35 cellular contexts compared by ENCODE assay signal in genomic region chr6:148658701-148659100, GRCh38.
"Had no signal": no experiment of that assay in that cellular context is flagged by ENCODE, and none has a peak within 500 bp of the region (broad histone marks: within the 10 kb centered on the region; RNA-seq: fewer than 3 reads in every experiment).

No MANE protein-coding gene starts in this region.

- H3K9me3 ChIP-seq: breast epithelium had no signal

- H3K4me1 ChIP-seq: adrenal gland, breast epithelium, foreskin keratinocyte, gastrocnemius medialis, heart left ventricle had no signal

- H3K36me3 Mint-ChIP-seq: activated naive CD4-positive, alpha-beta T cell treated with anti-CD3 and anti-CD28 coated beads, Interleukin-2, amount 50 U/mL, for 24 hours; activated naive CD8-positive, alpha-beta T cell treated with anti-CD3 and anti-CD28 coated beads for 36 hours; brain had no signal

- H3K27ac ChIP-seq: adrenal gland, breast epithelium, cardiac muscle cell, coronary artery, dorsolateral prefrontal cortex, foreskin keratinocyte, gastrocnemius medialis, heart left ventricle had no signal

- H3K4me1 Mint-ChIP-seq: activated CD4-positive, alpha-beta T cell treated with anti-CD3 and anti-CD28 coated beads for 36 hours; activated CD4-positive, alpha-beta T cell treated with anti-CD3 and anti-CD28 coated beads, Interleukin-2, amount 10 ng/mL, durations not matched to agents 24 days and 14 days; activated CD8-positive, alpha-beta memory T cell treated with anti-CD3 and anti-CD28 coated beads, Interleukin-2, amount 10 ng/mL, durations not matched to agents 7 days and 5 days; activated naive CD4-positive, alpha-beta T cell treated with anti-CD3 and anti-CD28 coated beads, Interleukin-2, amount 50 U/mL, for 24 hours; activated naive CD8-positive, alpha-beta T cell treated with anti-CD3 and anti-CD28 coated beads for 36 hours; brain; endodermal cell had no signal

- DNase-seq: activated CD4-positive, alpha-beta memory T cell treated with anti-CD3 and anti-CD28 coated beads for 36 hours; activated CD4-positive, alpha-beta T cell treated with anti-CD3 and anti-CD28 coated beads for 36 hours; activated CD4-positive, alpha-beta T cell treated with anti-CD3 and anti-CD28 coated beads, Interleukin-2, amount 10 ng/mL, durations not matched to agents 24 days and 14 days; activated CD4-positive, CD25-positive, alpha-beta regulatory T cell; activated CD4-positive, CD25-positive, alpha-beta regulatory T cell treated with anti-CD3 and anti-CD28 coated beads, Interleukin-2, amount 50 U/mL, for 72 hours; activated CD8-positive, alpha-beta memory T cell treated with anti-CD3 and anti-CD28 coated beads, Interleukin-2, amount 10 ng/mL, durations not matched to agents 7 days and 5 days; activated CD8-positive, alpha-beta memory T cell treated with anti-CD3 and anti-CD28 coated beads, Interleukin-2, amount 50 U/mL, for 4 hours; activated CD8-positive, alpha-beta T cell treated with anti-CD3 and anti-CD28 coated beads, Interleukin-2, amount 10 ng/mL, durations not matched to agents 7 days and 5 days; activated effector memory CD4-positive, alpha-beta T cell treated with anti-CD3 and anti-CD28 coated beads, Interleukin-2, amount 50 U/mL, for 16 hours; activated naive CD4-positive, alpha-beta T cell treated with anti-CD3 and anti-CD28 coated beads for 36 hours; activated naive CD8-positive, alpha-beta T cell treated with anti-CD3 and anti-CD28 coated beads for 36 hours; activated naive CD8-positive, alpha-beta T cell treated with anti-CD3 and anti-CD28 coated beads, Interleukin-2, amount 50 U/mL, for 24 hours; activated T-cell treated with anti-CD3 and anti-CD28 coated beads, Interleukin-2, amount 50 U/mL, for 1 hour; activated T-cell treated with anti-CD3 and anti-CD28 coated beads, Interleukin-2, amount 50 U/mL, for 48 hours; adrenal gland; amygdala; aorta; central memory CD4-positive, alpha-beta T cell; cerebellar nuclear complex; dorsolateral prefrontal cortex; effector memory CD4-positive, alpha-beta T cell; endodermal cell; foreskin keratinocyte; gastrocnemius medialis; glutamatergic neuron; heart left ventricle; T-helper 2 cell had no signal

- H3K4me3 Mint-ChIP-seq: activated CD4-positive, alpha-beta memory T cell treated with anti-CD3 and anti-CD28 coated beads for 36 hours; activated CD4-positive, alpha-beta T cell treated with anti-CD3 and anti-CD28 coated beads for 36 hours; activated CD4-positive, alpha-beta T cell treated with anti-CD3 and anti-CD28 coated beads, Interleukin-2, amount 10 ng/mL, durations not matched to agents 24 days and 14 days; activated CD8-positive, alpha-beta memory T cell treated with anti-CD3 and anti-CD28 coated beads, Interleukin-2, amount 10 ng/mL, durations not matched to agents 7 days and 5 days; activated CD8-positive, alpha-beta T cell treated with anti-CD3 and anti-CD28 coated beads, Interleukin-2, amount 10 ng/mL, durations not matched to agents 7 days and 5 days; activated naive CD4-positive, alpha-beta T cell treated with anti-CD3 and anti-CD28 coated beads for 36 hours; activated naive CD4-positive, alpha-beta T cell treated with anti-CD3 and anti-CD28 coated beads, Interleukin-2, amount 50 U/mL, for 24 hours; activated naive CD8-positive, alpha-beta T cell treated with anti-CD3 and anti-CD28 coated beads for 36 hours; activated naive CD8-positive, alpha-beta T cell treated with anti-CD3 and anti-CD28 coated beads, Interleukin-2, amount 50 U/mL, for 24 hours; activated T-helper 1 cell treated with anti-CD3 and anti-CD28 coated beads, Interleukin-12 subunit alpha, Interleukin-12 subunit beta, Interleukin-2, Interleukin-4 antibody, amounts not matched to agents 30 ng/mL and 10 ng/mL and 1 ng/mL, durations not matched to agents 14 hours and 24 hours and 36 hours; brain; dendritic cell treated with granulocyte-macrophage colony-stimulating factor and Interleukin-4, amounts not matched to agents 40 ng/mL and 50 ng/mL, for 4 days; endodermal cell had no signal

- H3K4me3 ChIP-seq: adrenal gland, breast epithelium, cardiac muscle cell, coronary artery, dorsolateral prefrontal cortex, gastrocnemius medialis, heart left ventricle had no signal

- H3K27me3 ChIP-seq: adrenal gland, breast epithelium, cardiac muscle cell, dorsolateral prefrontal cortex, foreskin keratinocyte, gastrocnemius medialis, heart left ventricle had no signal

- H3K27ac Mint-ChIP-seq: activated CD4-positive, alpha-beta memory T cell treated with anti-CD3 and anti-CD28 coated beads for 36 hours; activated CD4-positive, alpha-beta T cell treated with anti-CD3 and anti-CD28 coated beads for 36 hours; activated CD4-positive, alpha-beta T cell treated with anti-CD3 and anti-CD28 coated beads, Interleukin-2, amount 10 ng/mL, durations not matched to agents 24 days and 14 days; activated CD8-positive, alpha-beta memory T cell treated with anti-CD3 and anti-CD28 coated beads, Interleukin-2, amount 10 ng/mL, durations not matched to agents 7 days and 5 days; activated CD8-positive, alpha-beta T cell treated with anti-CD3 and anti-CD28 coated beads, Interleukin-2, amount 10 ng/mL, durations not matched to agents 7 days and 5 days; activated naive CD4-positive, alpha-beta T cell treated with anti-CD3 and anti-CD28 coated beads for 36 hours; activated naive CD4-positive, alpha-beta T cell treated with anti-CD3 and anti-CD28 coated beads, Interleukin-2, amount 50 U/mL, for 24 hours; activated naive CD8-positive, alpha-beta T cell treated with anti-CD3 and anti-CD28 coated beads for 36 hours; activated naive CD8-positive, alpha-beta T cell treated with anti-CD3 and anti-CD28 coated beads, Interleukin-2, amount 50 U/mL, for 24 hours; activated T-helper 1 cell treated with anti-CD3 and anti-CD28 coated beads, Interleukin-12 subunit alpha, Interleukin-12 subunit beta, Interleukin-2, Interleukin-4 antibody, amounts not matched to agents 30 ng/mL and 10 ng/mL and 1 ng/mL, durations not matched to agents 14 hours and 24 hours and 36 hours; activated T-helper 2 cell treated with anti-CD3 and anti-CD28 coated beads, Interferon-gamma antibody, Interleukin-2, Interleukin-4, amounts not matched to agents 10 μg/mL and 5 μg/mL and 100 μg/mL, durations not matched to agents 14 hours and 24 hours and 36 hours; brain; dendritic cell treated with granulocyte-macrophage colony-stimulating factor and Interleukin-4, amounts not matched to agents 40 ng/mL and 50 ng/mL, for 4 days; endodermal cell had no signal

- H3K27me3 Mint-ChIP-seq: dendritic cell treated with granulocyte-macrophage colony-stimulating factor and Interleukin-4, amounts not matched to agents 40 ng/mL and 50 ng/mL, for 4 days had no signal

- H3K36me3 ChIP-seq: adrenal gland, breast epithelium, cardiac muscle cell, gastrocnemius medialis, heart left ventricle had no signal
